14 cellular contexts compared by ENCODE assay signal in genomic region chr19:524062-524674, GRCh38. TPM values are rescaled to one million over a fixed set of nuclear protein-coding genes. Genes with fewer than 3 reads are reported as not detected.
A peak's percentile ranks its signal among the peaks of the same experiment; 100 is the strongest.
DNase-seq lines count a peak whose midpoint lies in the region; ATAC-seq and TF ChIP-seq lines count a peak whose summit lies in the region.
"Had no signal": no experiment of that assay in that cellular context is flagged by ENCODE, and none has a peak within 500 bp of the region (broad histone marks: within the 10 kb centered on the region; RNA-seq: fewer than 3 reads in every experiment).

No MANE protein-coding gene starts in this region.

- in situ Hi-C loops in Panc1 (cut with HindIII; ENCODE audit: low pct_unique_long_range_greater_than_20kb, low sequenced_read_pairs): no loop called here

- H3K27me3 ChIP-seq in Panc1 (ENCODE audit: control insufficient read depth, insufficient read depth, low read length) (no peaks in the 10 kb centered on the region), aorta (ENCODE audit: control insufficient read depth in 1 of 2, insufficient read depth in 2 of 2, low read length in 1 of 2) (no peaks in the 10 kb centered on the region)
- H3K27me3 ChIP-seq: BLaER1 had no signal

- POLR2A ChIA-PET in activated naive CD8-positive, alpha-beta T cell treated with anti-CD3 and anti-CD28 coated beads, Interleukin-2, amount 10 ng/mL, durations not matched to agents 7 days and 5 days (lab: Charles Lee): no interaction called here
- POLR2A ChIA-PET in Panc1 (lab: Charles Lee): no interaction called here

- 51 to 59% methylated on average over 29 of the region's 29 CpGs for WGBS in aorta, 2 donors

- H3K4me3 Mint-ChIP-seq in activated naive CD8-positive, alpha-beta T cell treated with anti-CD3 and anti-CD28 coated beads, Interleukin-2, amount 10 ng/mL, durations not matched to agents 7 days and 5 days: no peak overlapping the region
- H3K4me3 Mint-ChIP-seq in activated naive CD8-positive, alpha-beta T cell treated with anti-CD3 and anti-CD28 coated beads for 36 hours: no peak overlapping the region
- no peak overlapping the region for H3K4me3 Mint-ChIP-seq in glutamatergic neuron (ENCODE audit: unreplicated experiment)

- H3K4me1 Mint-ChIP-seq in activated naive CD8-positive, alpha-beta T cell treated with anti-CD3 and anti-CD28 coated beads, Interleukin-2, amount 10 ng/mL, durations not matched to agents 7 days and 5 days: peaks cover 2% of the 10 kb centered on the region
- H3K4me1 Mint-ChIP-seq in activated naive CD8-positive, alpha-beta T cell treated with anti-CD3 and anti-CD28 coated beads for 36 hours: peaks cover 3% of the 10 kb centered on the region
- H3K4me1 Mint-ChIP-seq in glutamatergic neuron (ENCODE audit: low read depth, unreplicated experiment): no peaks in the 10 kb centered on the region

- H3K4me1 ChIP-seq in Panc1 (ENCODE audit: control insufficient read depth, insufficient read depth, low read length) (peaks cover 7% of the 10 kb centered on the region; the same call in 1 of the 2 replicates), aorta (ENCODE audit: control insufficient read depth in 1 of 2, insufficient read depth in 2 of 2, low read length in 2 of 2) (no peaks in the 10 kb centered on the region)
- H3K4me1 ChIP-seq: left lung had no signal

- H3K4me3 ChIP-seq in Panc1 (ENCODE audit: low read depth in 2 of 2, low read length in 2 of 2): no peak overlapping the region
- H3K4me3 ChIP-seq in aorta (ENCODE audit: low read length in 2 of 2): no peak overlapping the region
- H3K4me3 ChIP-seq: BLaER1, left lung had no signal

- H3K36me3 ChIP-seq in Panc1 (ENCODE audit: control insufficient read depth, insufficient read depth, low read length) (no peaks in the 10 kb centered on the region), aorta (ENCODE audit: control insufficient read depth in 1 of 2, insufficient read depth in 2 of 2, low read length in 1 of 2) (no peaks in the 10 kb centered on the region)

- no TSS peak for BruUV-seq in Panc1 (replicated peaks; lab: Mats Ljungman, UMichigan)

- no peaks in the 10 kb centered on the region for H3K27me3 Mint-ChIP-seq in activated naive CD8-positive, alpha-beta T cell treated with anti-CD3 and anti-CD28 coated beads, Interleukin-2, amount 10 ng/mL, durations not matched to agents 7 days and 5 days
- peaks cover 14% of the 10 kb centered on the region for H3K27me3 Mint-ChIP-seq in activated naive CD8-positive, alpha-beta T cell treated with anti-CD3 and anti-CD28 coated beads for 36 hours
- H3K27me3 Mint-ChIP-seq in glutamatergic neuron (ENCODE audit: unreplicated experiment): peaks cover 1% of the 10 kb centered on the region

- CTCF ChIA-PET in Panc1 (lab: Charles Lee): interaction anchor here (1.2 kb wide), 1 partner anchor 13 kb away, joined by 3 read pairs; no protein-coding TSS in a partner anchor

- TF ChIP-seq CTCF in Panc1 (IDR thresholded peaks at IDR 0.05) (no peak), glutamatergic neuron (IDR thresholded peaks at IDR 0.05; ENCODE audit: partially characterized antibody, unreplicated experiment) (no peak)

- H3K27ac ChIP-seq in Panc1 (ENCODE audit: low read length) (no peak overlapping the region), aorta (ENCODE audit: low read depth in 1 of 2, low read length in 2 of 2) (no peak overlapping the region)
- H3K27ac ChIP-seq: BLaER1, HL-60, left lung had no signal

- H3K9me3 Mint-ChIP-seq in activated naive CD8-positive, alpha-beta T cell treated with anti-CD3 and anti-CD28 coated beads, Interleukin-2, amount 10 ng/mL, durations not matched to agents 7 days and 5 days: peaks cover 2% of the 10 kb centered on the region
- H3K9me3 Mint-ChIP-seq in activated naive CD8-positive, alpha-beta T cell treated with anti-CD3 and anti-CD28 coated beads for 36 hours: no peaks in the 10 kb centered on the region
- H3K9me3 Mint-ChIP-seq in glutamatergic neuron (ENCODE audit: unreplicated experiment): peaks cover 1% of the 10 kb centered on the region
- H3K9me3 Mint-ChIP-seq: activated naive CD4-positive, alpha-beta T cell treated with anti-CD3 and anti-CD28 coated beads, Interleukin-2, amount 50 U/mL, for 72 hours had no signal

- peak; percentile 20 for ATAC-seq in activated naive CD8-positive, alpha-beta T cell treated with anti-CD3 and anti-CD28 coated beads, Interleukin-2, amount 10 ng/mL, durations not matched to agents 7 days and 5 days (ENCODE audit: low read depth)
- ATAC-seq in Panc1: peak; percentile 46
- peak; percentile 19 for ATAC-seq in aorta (ENCODE audit: low FRiP score)
- ATAC-seq in HG03025 (IDR thresholded peaks at IDR 0.05; ENCODE audit: low FRiP score, unreplicated experiment): no peak
- ATAC-seq: left lung had no signal

- no peak overlapping the region for H3K27ac Mint-ChIP-seq in activated naive CD8-positive, alpha-beta T cell treated with anti-CD3 and anti-CD28 coated beads, Interleukin-2, amount 10 ng/mL, durations not matched to agents 7 days and 5 days
- H3K27ac Mint-ChIP-seq in activated naive CD8-positive, alpha-beta T cell treated with anti-CD3 and anti-CD28 coated beads for 36 hours: no peak overlapping the region
- no peak overlapping the region for H3K27ac Mint-ChIP-seq in glutamatergic neuron (ENCODE audit: unreplicated experiment)
- H3K27ac Mint-ChIP-seq: activated naive CD4-positive, alpha-beta T cell treated with anti-CD3 and anti-CD28 coated beads, Interleukin-2, amount 50 U/mL, for 72 hours had no signal

- H3K9me3 ChIP-seq in Panc1 (ENCODE audit: control insufficient read depth, insufficient read depth, low read depth, low read length) (no peaks in the 10 kb centered on the region), aorta (ENCODE audit: control insufficient read depth, low read length) (no peaks in the 10 kb centered on the region)
- H3K9me3 ChIP-seq: BLaER1, left lung had no signal

- no peaks in the 10 kb centered on the region for H3K36me3 Mint-ChIP-seq in activated naive CD8-positive, alpha-beta T cell treated with anti-CD3 and anti-CD28 coated beads, Interleukin-2, amount 10 ng/mL, durations not matched to agents 7 days and 5 days
- no peaks in the 10 kb centered on the region for H3K36me3 Mint-ChIP-seq in activated naive CD8-positive, alpha-beta T cell treated with anti-CD3 and anti-CD28 coated beads for 36 hours
- H3K36me3 Mint-ChIP-seq in glutamatergic neuron (ENCODE audit: unreplicated experiment): peaks cover 9% of the 10 kb centered on the region
- H3K36me3 Mint-ChIP-seq: activated naive CD4-positive, alpha-beta T cell treated with anti-CD3 and anti-CD28 coated beads, Interleukin-2, amount 50 U/mL, for 72 hours had no signal

- no peak for DNase-seq in activated naive CD8-positive, alpha-beta T cell treated with anti-CD3 and anti-CD28 coated beads, Interleukin-2, amount 10 ng/mL, durations not matched to agents 7 days and 5 days
- no peak for DNase-seq in activated naive CD8-positive, alpha-beta T cell treated with anti-CD3 and anti-CD28 coated beads for 36 hours
- DNase-seq in Panc1 (ENCODE audit: low read depth, low spot score) (no peak), glutamatergic neuron (peak; percentile 42), aorta (no peak), NCI-H187 (lab: John Stamatoyannopoulos, UW) (no peak), NCI-H1694 (lab: John Stamatoyannopoulos, UW) (no peak)
- DNase-seq: dermis blood vessel endothelial cell; stimulated activated CD4-positive, alpha-beta T cell treated with anti-CD3 and anti-CD28 coated beads, Interleukin-15, amount 100 ng/mL, for 24 hours had no signal

- intact Hi-C loops in Panc1 (cut with micrococcal nuclease; ENCODE audit: unreplicated experiment) (no loop called here), aorta (cut with DNase I) (no loop called here)

RNA-seq across cellular contexts. Expression of gene CDC34, which starts 7.4 kb away (rescaled TPM):
- 10 to 100 TPM; 49.2 to 51.5 TPM for total RNA-seq in activated naive CD8-positive, alpha-beta T cell treated with anti-CD3 and anti-CD28 coated beads, Interleukin-2, amount 10 ng/mL, durations not matched to agents 7 days and 5 days
- 10 to 100 TPM; 46.5 to 48.8 TPM for total RNA-seq in activated naive CD8-positive, alpha-beta T cell treated with anti-CD3 and anti-CD28 coated beads for 36 hours
- total RNA-seq in Panc1 (2021; ENCODE audit: unreplicated experiment) (80.5 TPM), glutamatergic neuron (ENCODE audit: unreplicated experiment) (136 TPM), aorta (10 to 100 TPM; 39.6 to 46.4 TPM)
- polyA plus RNA-seq in Panc1 (2012; ENCODE audit: insufficient read length): 116 TPM
- 10 to 100 TPM; 27.5 to 79.1 TPM for polyA plus RNA-seq in aorta

RNA-seq across cellular contexts. Expression of gene TPGS1, which starts 16.9 kb away (rescaled TPM):
- 10 to 100 TPM; 27.0 to 27.2 TPM for total RNA-seq in activated naive CD8-positive, alpha-beta T cell treated with anti-CD3 and anti-CD28 coated beads, Interleukin-2, amount 10 ng/mL, durations not matched to agents 7 days and 5 days
- total RNA-seq in activated naive CD8-positive, alpha-beta T cell treated with anti-CD3 and anti-CD28 coated beads for 36 hours: 10 to 100 TPM in 1 of 2 experiments, 1 to 10 TPM in 1; 9.3 to 10.3 TPM
- total RNA-seq in Panc1 (2021; ENCODE audit: unreplicated experiment) (17.6 TPM), glutamatergic neuron (ENCODE audit: unreplicated experiment) (20.0 TPM), aorta (10 to 100 TPM; 19.2 to 20.2 TPM)
- polyA plus RNA-seq in Panc1 (2012; ENCODE audit: insufficient read length): 19.7 TPM
- 10 to 100 TPM; 17.4 to 33.0 TPM for polyA plus RNA-seq in aorta

RNA-seq across cellular contexts. Expression of gene GZMM, which starts 19.7 kb away (rescaled TPM):
- 10 to 100 TPM; 81.5 to 84.5 TPM for total RNA-seq in activated naive CD8-positive, alpha-beta T cell treated with anti-CD3 and anti-CD28 coated beads, Interleukin-2, amount 10 ng/mL, durations not matched to agents 7 days and 5 days
- 10 to 100 TPM; 42.0 to 49.0 TPM for total RNA-seq in activated naive CD8-positive, alpha-beta T cell treated with anti-CD3 and anti-CD28 coated beads for 36 hours
- total RNA-seq in Panc1 (2021; ENCODE audit: unreplicated experiment): 0.69 TPM
- 1.4 TPM for polyA plus RNA-seq in Panc1 (2012; ENCODE audit: insufficient read length)
- 0.47 TPM for total RNA-seq in glutamatergic neuron (ENCODE audit: unreplicated experiment)
- under 1 TPM; 0.54 to 0.75 TPM for total RNA-seq in aorta
- 1 to 10 TPM in 1 of 2 donors, not detected in 1; 2.8 TPM for polyA plus RNA-seq in aorta
- total RNA-seq: dermis blood vessel endothelial cell had no signal

RNA-seq across cellular contexts. Expression of gene MADCAM1, which starts 27.9 kb away (rescaled TPM):
- 1 to 10 TPM in 1 of 2 experiments, under 1 TPM in 1; 0.44 to 1.0 TPM for total RNA-seq in activated naive CD8-positive, alpha-beta T cell treated with anti-CD3 and anti-CD28 coated beads, Interleukin-2, amount 10 ng/mL, durations not matched to agents 7 days and 5 days
- total RNA-seq in activated naive CD8-positive, alpha-beta T cell treated with anti-CD3 and anti-CD28 coated beads for 36 hours: under 1 TPM in 1 of 2 experiments, not detected in 1; 0.21 TPM
- total RNA-seq in Panc1 (2021; ENCODE audit: unreplicated experiment): 0.54 TPM
- 3.6 TPM for polyA plus RNA-seq in Panc1 (2012; ENCODE audit: insufficient read length)
- total RNA-seq in glutamatergic neuron (ENCODE audit: unreplicated experiment): 1.7 TPM
- under 1 TPM in 1 of 2 donors, not detected in 1; 0.63 TPM for total RNA-seq in aorta
- 1 to 10 TPM in 1 of 2 donors, under 1 TPM in 1; 0.50 to 1.4 TPM for polyA plus RNA-seq in aorta

RNA-seq across cellular contexts. Expression of gene BSG, which starts 48.2 kb away (rescaled TPM):
- 100 to 1,000 TPM; 183 to 196 TPM for total RNA-seq in activated naive CD8-positive, alpha-beta T cell treated with anti-CD3 and anti-CD28 coated beads, Interleukin-2, amount 10 ng/mL, durations not matched to agents 7 days and 5 days
- 100 to 1,000 TPM; 167 to 168 TPM for total RNA-seq in activated naive CD8-positive, alpha-beta T cell treated with anti-CD3 and anti-CD28 coated beads for 36 hours
- total RNA-seq in Panc1 (2021; ENCODE audit: unreplicated experiment) (653 TPM), glutamatergic neuron (ENCODE audit: unreplicated experiment) (470 TPM), aorta (100 to 1,000 TPM; 264 to 281 TPM)
- 956 TPM for polyA plus RNA-seq in Panc1 (2012; ENCODE audit: insufficient read length)
- polyA plus RNA-seq in aorta: 100 to 1,000 TPM; 239 to 436 TPM

Comparison
In these comparisons a context has a peak if more than half of its experiments do, and no peak if none do; other contexts are left out.
1. RNA of gene GZMM, which starts 19.7 kb away (total RNA-seq): 81.5 to 84.5 TPM in activated naive CD8-positive, alpha-beta T cell treated with anti-CD3 and anti-CD28 coated beads, Interleukin-2, amount 10 ng/mL, durations not matched to agents 7 days and 5 days and 42.0 to 49.0 TPM in activated naive CD8-positive, alpha-beta T cell treated with anti-CD3 and anti-CD28 coated beads for 36 hours; 0.54 to 0.75 TPM in aorta, 0.69 TPM in Panc1 (single experiment) and 0.47 TPM in glutamatergic neuron (single experiment); every median in the first group is over 10 times any median in the second.